19 cellular contexts compared by ENCODE assay signal in the genomic region with DNA sequence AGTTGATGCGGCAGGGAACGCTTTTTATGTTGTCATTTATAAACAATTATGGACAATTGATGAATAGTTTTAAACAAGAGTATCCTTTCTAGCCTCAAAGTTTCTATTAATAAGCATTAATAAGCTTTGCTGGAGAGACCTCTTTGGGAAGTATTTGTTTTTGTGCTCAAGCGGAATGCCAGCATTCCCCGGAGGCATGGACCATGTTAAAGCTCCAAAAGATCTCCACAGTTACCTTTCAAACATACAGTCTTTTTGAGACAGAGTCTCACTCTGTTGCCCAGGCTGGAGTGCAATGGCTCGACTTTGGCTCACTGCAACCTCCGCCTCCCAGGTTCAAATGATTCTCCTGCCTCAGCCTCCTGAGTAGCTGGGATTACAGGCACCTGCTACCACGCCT. TPM values are rescaled to one million over a fixed set of nuclear protein-coding genes. Genes with fewer than 3 reads are reported as not detected.
"Had no signal": no experiment of that assay in that cellular context is flagged by ENCODE, and none has a peak within 500 bp of the region (broad histone marks: within the 10 kb centered on the region; RNA-seq: fewer than 3 reads in every experiment).

No MANE protein-coding gene starts in this region.

- H3K9ac ChIP-seq: SK-N-SH had no signal

- H3K27me3 ChIP-seq: MG63 had no signal

- H3K4me2 ChIP-seq: SK-N-SH had no signal

- H3K4me3 ChIP-seq: MG63 had no signal

- ATAC-seq: HepG2 had no signal

- DNase-seq: IMR-90, Karpas-422, KG1, MG63, NCI-H1092, NCI-H1105 treated with DMSO at 0.1 percent for 48 hours, NCI-H1417 treated with DMSO at 0.1 percent for 48 hours, NCI-H146, NCI-H187, NCI-H2029, NCI-H2081 treated with DMSO at 0.1 percent for 48 hours, NCI-H2171, NCI-H226, NCI-H69, NCI-H774, Right ventricle myocardium superior, RPMI8226, SK-N-SH had no signal

- H3K9me3 ChIP-seq: MG63, SK-N-SH had no signal

RNA-seq across cellular contexts. Expression of gene TMEFF1, which starts 36.4 kb away (rescaled TPM):
- total RNA-seq: Right ventricle myocardium superior had no signal
